20 cellular contexts compared by ENCODE assay signal in genomic region chr1:203528098-203528497, GRCh38. TPM values are rescaled to one million over a fixed set of nuclear protein-coding genes. Genes with fewer than 3 reads are reported as not detected.
"Had no signal": no experiment of that assay in that cellular context is flagged by ENCODE, and none has a peak within 500 bp of the region (broad histone marks: within the 10 kb centered on the region; RNA-seq: fewer than 3 reads in every experiment).

No MANE protein-coding gene starts in this region.

- H3K36me3 ChIP-seq: breast epithelium, esophagus squamous epithelium, transverse colon had no signal

- ATAC-seq: left cardiac atrium; naive thymus-derived CD4-positive, alpha-beta T cell; right cardiac atrium; stimulated activated memory B cell treated with anti-CD40 and anti-IgM and Interleukin-4, amounts not matched to agents 10 μg/mL and 1 μg/mL and 100 μg/mL, for 72 hours; WTC11 had no signal

- H3K27me3 ChIP-seq: breast epithelium, esophagus squamous epithelium, transverse colon had no signal

- H3K36me3 Mint-ChIP-seq: immature natural killer cell; naive thymus-derived CD4-positive, alpha-beta T cell; stimulated activated memory B cell treated with anti-CD40 and anti-IgM and Interleukin-4, amounts not matched to agents 10 μg/mL and 1 μg/mL and 100 μg/mL, for 72 hours; WTC11 had no signal

- H3K4me3 ChIP-seq: breast epithelium, esophagus squamous epithelium, transverse colon had no signal

- H3K4me1 ChIP-seq: breast epithelium had no signal

- DNase-seq: activated CD4-positive, alpha-beta T cell treated with anti-CD3 and anti-CD28 coated beads for 48 hours; activated naive CD4-positive, alpha-beta T cell; aorta; esophagus squamous epithelium; foreskin fibroblast; glutamatergic neuron; immature natural killer cell; left cardiac atrium; naive thymus-derived CD4-positive, alpha-beta T cell; right cardiac atrium; stimulated activated CD4-positive, alpha-beta T cell treated with anti-CD3 and anti-CD28 coated beads, Interleukin-1b, Interleukin-23, amount 100 ng/mL, for 48 hours; transverse colon had no signal

- H3K9me3 Mint-ChIP-seq: activated T-helper 1 cell treated with anti-CD3 and anti-CD28 coated beads, Interleukin-12 subunit alpha, Interleukin-12 subunit beta, Interleukin-2, Interleukin-4 antibody, amounts not matched to agents 30 ng/mL and 10 ng/mL and 1 ng/mL, durations not matched to agents 14 hours and 24 hours and 36 hours; immature natural killer cell; naive thymus-derived CD4-positive, alpha-beta T cell; stimulated activated memory B cell treated with anti-CD40 and anti-IgM and Interleukin-4, amounts not matched to agents 10 μg/mL and 1 μg/mL and 100 μg/mL, for 72 hours; WTC11 had no signal

- H3K27ac Mint-ChIP-seq: activated T-helper 1 cell treated with anti-CD3 and anti-CD28 coated beads, Interleukin-12 subunit alpha, Interleukin-12 subunit beta, Interleukin-2, Interleukin-4 antibody, amounts not matched to agents 30 ng/mL and 10 ng/mL and 1 ng/mL, durations not matched to agents 14 hours and 24 hours and 36 hours; immature natural killer cell; naive thymus-derived CD4-positive, alpha-beta T cell; progenitor cell of endocrine pancreas; stimulated activated memory B cell treated with anti-CD40 and anti-IgM and Interleukin-4, amounts not matched to agents 10 μg/mL and 1 μg/mL and 100 μg/mL, for 72 hours; WTC11 had no signal

- H3K4me1 Mint-ChIP-seq: immature natural killer cell had no signal

- H3K4me3 Mint-ChIP-seq: activated T-helper 1 cell treated with anti-CD3 and anti-CD28 coated beads, Interleukin-12 subunit alpha, Interleukin-12 subunit beta, Interleukin-2, Interleukin-4 antibody, amounts not matched to agents 30 ng/mL and 10 ng/mL and 1 ng/mL, durations not matched to agents 14 hours and 24 hours and 36 hours; immature natural killer cell; naive thymus-derived CD4-positive, alpha-beta T cell; stimulated activated memory B cell treated with anti-CD40 and anti-IgM and Interleukin-4, amounts not matched to agents 10 μg/mL and 1 μg/mL and 100 μg/mL, for 72 hours; WTC11 had no signal

- H3K27ac ChIP-seq: esophagus squamous epithelium, transverse colon had no signal

- H3K9me3 ChIP-seq: breast epithelium, esophagus squamous epithelium, transverse colon had no signal

- H3K27me3 Mint-ChIP-seq: naive thymus-derived CD4-positive, alpha-beta T cell; stimulated activated memory B cell treated with anti-CD40 and anti-IgM and Interleukin-4, amounts not matched to agents 10 μg/mL and 1 μg/mL and 100 μg/mL, for 72 hours had no signal

RNA-seq across cellular contexts. Expression of gene OPTC, which starts 34.1 kb away (rescaled TPM):
- total RNA-seq: activated T-helper 1 cell treated with anti-CD3 and anti-CD28 coated beads, Interleukin-12 subunit alpha, Interleukin-12 subunit beta, Interleukin-2, Interleukin-4 antibody, amounts not matched to agents 30 ng/mL and 10 ng/mL and 1 ng/mL, durations not matched to agents 14 hours and 24 hours and 36 hours; aorta; breast epithelium; cerebellum; esophagus squamous epithelium; left cardiac atrium; lung microvascular endothelial cell; naive thymus-derived CD4-positive, alpha-beta T cell; progenitor cell of endocrine pancreas; right cardiac atrium; subcutaneous adipose tissue; transverse colon had no signal

RNA-seq across cellular contexts. Expression of gene PRELP, which starts 52.5 kb away (rescaled TPM):
- total RNA-seq: activated T-helper 1 cell treated with anti-CD3 and anti-CD28 coated beads, Interleukin-12 subunit alpha, Interleukin-12 subunit beta, Interleukin-2, Interleukin-4 antibody, amounts not matched to agents 30 ng/mL and 10 ng/mL and 1 ng/mL, durations not matched to agents 14 hours and 24 hours and 36 hours; lung microvascular endothelial cell; naive thymus-derived CD4-positive, alpha-beta T cell had no signal
